14 cellular contexts compared by ENCODE assay signal in genomic region chr17:45046536-45047125, GRCh38. TPM values are rescaled to one million over a fixed set of nuclear protein-coding genes. Genes with fewer than 3 reads are reported as not detected.
A peak's percentile ranks its signal among the peaks of the same experiment; 100 is the strongest.
DNase-seq lines count a peak whose midpoint lies in the region; ATAC-seq, FAIRE-seq and TF ChIP-seq lines count a peak whose summit lies in the region.
"Had no signal": no experiment of that assay in that cellular context is flagged by ENCODE, and none has a peak within 500 bp of the region (broad histone marks: within the 10 kb centered on the region; RNA-seq: fewer than 3 reads in every experiment).

No MANE protein-coding gene starts in this region.

- peak overlapping the region in 6 of 8 donors; percentile 12 to 75 (median 65) for H3K27ac Mint-ChIP-seq in CD8-positive, alpha-beta memory T cell
- peak overlapping the region; percentile 62 for H3K27ac Mint-ChIP-seq in activated naive CD8-positive, alpha-beta T cell treated with anti-CD3 and anti-CD28 coated beads for 36 hours
- H3K27ac Mint-ChIP-seq in naive thymus-derived CD8-positive, alpha-beta T cell = peak overlapping the region in 7 of 10 donors; percentile 17 to 74 (median 40)

- peaks cover 22% of the 10 kb centered on the region for H3K4me1 ChIP-seq in CD8-positive, alpha-beta memory T cell (ENCODE audit: insufficient read depth, low read length)
- H3K4me1 ChIP-seq in HEK293 (ENCODE audit: control insufficient read depth, insufficient read depth, low read length) = peaks cover 16% of the 10 kb centered on the region; the same call in 1 of the 2 replicates

- no peak for FAIRE-seq in urothelium cell line (lab: Jason Lieb, UNC)
- FAIRE-seq: frontal cortex had no signal

- H3K27me3 Mint-ChIP-seq in CD8-positive, alpha-beta memory T cell = no peaks in the 10 kb centered on the region
- no peaks in the 10 kb centered on the region for H3K27me3 Mint-ChIP-seq in activated naive CD8-positive, alpha-beta T cell treated with anti-CD3 and anti-CD28 coated beads for 36 hours
- no peaks in the 10 kb centered on the region for H3K27me3 Mint-ChIP-seq in naive thymus-derived CD8-positive, alpha-beta T cell

- ATAC-seq in naive thymus-derived CD8-positive, alpha-beta T cell = no peak
- ATAC-seq in GM19395 (IDR thresholded peaks at IDR 0.05; ENCODE audit: unreplicated experiment) = no peak

- H3K27ac ChIP-seq in CD8-positive, alpha-beta memory T cell (ENCODE audit: low read depth, low read length) = no peak overlapping the region
- H3K27ac ChIP-seq in HEK293 (ENCODE audit: extremely low read depth, low read depth, low read length) (peak overlapping the region; percentile 17), WERI-Rb-1 (no peak overlapping the region)
- H3K27ac ChIP-seq: HL-60, sigmoid colon, SJSA1 had no signal

- no peaks in the 10 kb centered on the region for H3K36me3 ChIP-seq in CD8-positive, alpha-beta memory T cell (ENCODE audit: insufficient read depth, low read length)
- H3K36me3 ChIP-seq in HEK293 (ENCODE audit: control insufficient read depth in 2 of 2, insufficient read depth in 1 of 2, low read length in 2 of 2) = peaks cover 0 to 10% of the 10 kb centered on the region in 2 experiments; a peak in 1 of 3 replicates
- peaks cover 12% of the 10 kb centered on the region for H3K36me3 ChIP-seq in WERI-Rb-1
- H3K36me3 ChIP-seq: sigmoid colon had no signal

- CTCF ChIA-PET in CD8-positive, alpha-beta memory T cell (lab: Charles Lee) = interaction anchor here (1.2 to 2.0 kb wide), 2 partner anchors 25 to 53 kb away, joined by 6 to 7 read pairs; no protein-coding TSS in a partner anchor
- CTCF ChIA-PET in HEK293 (lab: Yijun Ruan, JAX) = interaction anchor here (0.6 to 2.5 kb wide), 6 partner anchors 21 to 185 kb away, joined by 3 to 11 read pairs (median 4); no protein-coding TSS in a partner anchor

- POLR2A ChIA-PET in CD8-positive, alpha-beta memory T cell (lab: Charles Lee) = interaction anchor here (0.7 kb wide), 1 partner anchor 26 kb away, joined by 3 read pairs; no protein-coding TSS in a partner anchor
- POLR2A ChIA-PET in HEK293 (lab: Yijun Ruan, JAX) = interaction anchor here (0.7 to 2.1 kb wide), 6 partner anchors 14 to 381 kb away, joined by 3 to 8 read pairs (median 4); partner anchors contain the start of gene NMT1
- POLR2A ChIA-PET in naive thymus-derived CD8-positive, alpha-beta T cell (lab: Charles Lee) = interaction anchor here (1.7 kb wide), 1 partner anchor 14 kb away, joined by 5 read pairs; the partner anchor contains the start of gene NMT1

- H3K9me3 Mint-ChIP-seq in CD8-positive, alpha-beta memory T cell = no peaks in the 10 kb centered on the region
- no peaks in the 10 kb centered on the region for H3K9me3 Mint-ChIP-seq in activated naive CD8-positive, alpha-beta T cell treated with anti-CD3 and anti-CD28 coated beads for 36 hours
- H3K9me3 Mint-ChIP-seq in naive thymus-derived CD8-positive, alpha-beta T cell = no peaks in the 10 kb centered on the region

- peaks cover 0 to 8% (median 0%) of the 10 kb centered on the region in 3 donors for H3K36me3 Mint-ChIP-seq in CD8-positive, alpha-beta memory T cell
- H3K36me3 Mint-ChIP-seq in activated naive CD8-positive, alpha-beta T cell treated with anti-CD3 and anti-CD28 coated beads for 36 hours = peaks cover 23% of the 10 kb centered on the region
- H3K36me3 Mint-ChIP-seq in naive thymus-derived CD8-positive, alpha-beta T cell = peaks cover 0 to 5% (median 0%) of the 10 kb centered on the region in 3 donors

- no peaks in the 10 kb centered on the region for H3K27me3 ChIP-seq in CD8-positive, alpha-beta memory T cell (ENCODE audit: insufficient read depth, low read length, poor library complexity, severe bottlenecking)
- H3K27me3 ChIP-seq in WERI-Rb-1 (ENCODE audit: insufficient read depth, low read depth, severe bottlenecking) = no peaks in the 10 kb centered on the region
- H3K27me3 ChIP-seq: sigmoid colon, SJSA1 had no signal

- H3K4me3 ChIP-seq in CD8-positive, alpha-beta memory T cell (ENCODE audit: low read length) = no peak overlapping the region
- H3K4me3 ChIP-seq in HEK293 (ENCODE audit: low read depth, low read length) (no peak overlapping the region), WERI-Rb-1 (ENCODE audit: low read depth, low read length) (no peak overlapping the region)
- H3K4me3 ChIP-seq: lung, sigmoid colon, SJSA1 had no signal

- H3K4me1 Mint-ChIP-seq in CD8-positive, alpha-beta memory T cell = peaks cover 20 to 57% (median 28%) of the 10 kb centered on the region in 3 donors
- H3K4me1 Mint-ChIP-seq in activated naive CD8-positive, alpha-beta T cell treated with anti-CD3 and anti-CD28 coated beads for 36 hours = peaks cover 41% of the 10 kb centered on the region
- H3K4me1 Mint-ChIP-seq in naive thymus-derived CD8-positive, alpha-beta T cell = peaks cover 21 to 68% (median 49%) of the 10 kb centered on the region in 4 donors

- DNase-seq in CD8-positive, alpha-beta memory T cell = no peak
- no peak for DNase-seq in activated naive CD8-positive, alpha-beta T cell treated with anti-CD3 and anti-CD28 coated beads for 36 hours
- DNase-seq in naive thymus-derived CD8-positive, alpha-beta T cell = peak in 1 of 10 donors; percentile 8
- DNase-seq in urothelium cell line (ENCODE audit: low spot score) = no peak
- DNase-seq in NCI-H1694 treated with DMSO at 0.1 percent for 48 hours (lab: John Stamatoyannopoulos, UW) = no peak
- DNase-seq in WERI-Rb-1 = no peak
- DNase-seq: DMS153, sigmoid colon had no signal

- H3K9me3 ChIP-seq in CD8-positive, alpha-beta memory T cell (ENCODE audit: low read length) = no peaks in the 10 kb centered on the region
- no peaks in the 10 kb centered on the region for H3K9me3 ChIP-seq in HEK293 (ENCODE audit: control insufficient read depth, insufficient read depth, low read depth, low read length)
- H3K9me3 ChIP-seq in WERI-Rb-1 (ENCODE audit: severe bottlenecking) = no peaks in the 10 kb centered on the region
- H3K9me3 ChIP-seq: sigmoid colon, SJSA1 had no signal

- H3K4me3 Mint-ChIP-seq in CD8-positive, alpha-beta memory T cell = no peak overlapping the region
- H3K4me3 Mint-ChIP-seq in activated naive CD8-positive, alpha-beta T cell treated with anti-CD3 and anti-CD28 coated beads for 36 hours = no peak overlapping the region
- H3K4me3 Mint-ChIP-seq in naive thymus-derived CD8-positive, alpha-beta T cell = no peak overlapping the region

- no peak for TF ChIP-seq CTCF in HEK293 (tag by site-specific recombination; IDR thresholded peaks at IDR 0.05)
- no peak for TF ChIP-seq CTCF in WERI-Rb-1 (IDR thresholded peaks at IDR 0.05; ENCODE audit: low read depth, low read length)

TF ChIP-seq in HEK293, 187 proteins besides CTCF, POLR2A, EP300 and RAD21 (continues in another document):
- no peak for TF ChIP-seq ZNF677 (tag by site-specific recombination; IDR thresholded peaks at IDR 0.05)
- no peak for TF ChIP-seq REST (tag by site-specific recombination; IDR thresholded peaks at IDR 0.05)
- no peak for TF ChIP-seq ZNF76 (tag by site-specific recombination; IDR thresholded peaks at IDR 0.05; ENCODE audit: borderline replicate concordance, low read depth)
- no peak for TF ChIP-seq ZNF585B (tag by site-specific recombination; IDR thresholded peaks at IDR 0.05)
- TF ChIP-seq ZEB2 (tag by site-specific recombination; IDR thresholded peaks at IDR 0.05) = no peak
- no peak for TF ChIP-seq ZNF707 (tag by site-specific recombination; IDR thresholded peaks at IDR 0.05)
- no peak for TF ChIP-seq ZNF140 (tag by site-specific recombination; IDR thresholded peaks at IDR 0.05)
- no peak for TF ChIP-seq ZNF23 (tag by site-specific recombination; IDR thresholded peaks at IDR 0.05; ENCODE audit: borderline replicate concordance)
- TF ChIP-seq ZNF112 (tag by site-specific recombination; IDR thresholded peaks at IDR 0.05) = no peak
- no peak for TF ChIP-seq ZNF843 (tag by site-specific recombination; IDR thresholded peaks at IDR 0.05)

RNA-seq across cellular contexts. Expression of gene DCAKD, which starts 4.8 kb away (rescaled TPM):
- 10 to 100 TPM; 31.3 to 32.5 TPM for total RNA-seq in CD8-positive, alpha-beta memory T cell
- 17.6 TPM for polyA plus RNA-seq in CD8-positive, alpha-beta memory T cell
- total RNA-seq in activated naive CD8-positive, alpha-beta T cell treated with anti-CD3 and anti-CD28 coated beads for 36 hours = 10 to 100 TPM; 29.0 to 31.4 TPM
- total RNA-seq in naive thymus-derived CD8-positive, alpha-beta T cell = 10 to 100 TPM; 36.1 to 37.9 TPM
- 10 to 100 TPM; 13.1 to 16.1 (median 16.0) TPM for polyA plus RNA-seq in naive thymus-derived CD8-positive, alpha-beta T cell

RNA-seq across cellular contexts. Expression of gene NMT1, which starts 14.5 kb away (rescaled TPM):
- total RNA-seq in CD8-positive, alpha-beta memory T cell = 100 to 1,000 TPM; 189 to 198 TPM
- 82.0 TPM for polyA plus RNA-seq in CD8-positive, alpha-beta memory T cell
- 100 to 1,000 TPM; 168 to 170 TPM for total RNA-seq in activated naive CD8-positive, alpha-beta T cell treated with anti-CD3 and anti-CD28 coated beads for 36 hours
- 100 to 1,000 TPM; 130 to 139 TPM for total RNA-seq in naive thymus-derived CD8-positive, alpha-beta T cell
- 10 to 100 TPM; 55.2 to 70.8 (median 65.0) TPM for polyA plus RNA-seq in naive thymus-derived CD8-positive, alpha-beta T cell
